In genomic region chr12:116692605-116693004, GRCh38 we compare ENCODE assay signal across 17 cellular contexts. TPM values are rescaled to one million over a fixed set of nuclear protein-coding genes. Genes with fewer than 3 reads are reported as not detected.
DNase-seq lines count a peak whose midpoint lies in the region; ATAC-seq and TF ChIP-seq lines count a peak whose summit lies in the region.
"Had no signal": no experiment of that assay in that cellular context is flagged by ENCODE, and none has a peak within 500 bp of the region (broad histone marks: within the 10 kb centered on the region; RNA-seq: fewer than 3 reads in every experiment).

No MANE protein-coding gene starts in this region.

- H3K4me3 Mint-ChIP-seq in natural killer cell treated with Interleukin-12 subunit alpha and Interleukin-12 subunit beta and Interleukin-15 and Interleukin-18, amount 100 ng/mL, for 72 hours: peak overlapping the region; percentile 30
- H3K4me3 Mint-ChIP-seq in natural killer cell: no peak overlapping the region
- H3K4me3 Mint-ChIP-seq: CD4-positive, alpha-beta memory T cell had no signal

- TF ChIP-seq CTCF in natural killer cell (IDR thresholded peaks at IDR 0.05) (no peak), VCaP (conservative IDR thresholded peaks at IDR 0.05) (no peak), right lobe of liver (IDR thresholded peaks at IDR 0.05) (no peak), WERI-Rb-1 (IDR thresholded peaks at IDR 0.05; ENCODE audit: low read depth, low read length) (no peak)

- H3K9me3 ChIP-seq in right lobe of liver: no peaks in the 10 kb centered on the region
- no peaks in the 10 kb centered on the region for H3K9me3 ChIP-seq in WERI-Rb-1 (ENCODE audit: severe bottlenecking)
- H3K9me3 ChIP-seq: A549 had no signal

- H3K27ac ChIP-seq in VCaP (peak overlapping the region; percentile 12; the same call in 1 of the 2 replicates), right lobe of liver (peak overlapping the region in 1 of 3 donors; percentile 45), WERI-Rb-1 (no peak overlapping the region)
- H3K27ac ChIP-seq: A549, GM23248, HL-60, RWPE1 had no signal

- peaks cover 0 to 14% (median 0%) of the 10 kb centered on the region in 4 donors for H3K4me1 ChIP-seq in right lobe of liver
- H3K4me1 ChIP-seq: A549 had no signal

- intact Hi-C loops in natural killer cell (cut with micrococcal nuclease): no loop called here
- intact Hi-C loops in right lobe of liver (cut with DNase I): no loop called here

- H3K4me3 ChIP-seq in right lobe of liver (peak overlapping the region; percentile 15 to 42 (median 25)), WERI-Rb-1 (ENCODE audit: low read depth, low read length) (no peak overlapping the region)
- H3K4me3 ChIP-seq: A549 had no signal

- H3K36me3 ChIP-seq in right lobe of liver (no peaks in the 10 kb centered on the region), WERI-Rb-1 (no peaks in the 10 kb centered on the region)

- DNase-seq in natural killer cell treated with Interleukin-12 subunit alpha and Interleukin-12 subunit beta and Interleukin-15 and Interleukin-18, amount 100 ng/mL, for 72 hours (ENCODE audit: low spot score): no peak
- no peak for DNase-seq in natural killer cell
- DNase-seq in right lobe of liver: no peak
- DNase-seq in HCEC 1CT: no peak
- DNase-seq in NCI-H748 treated with DMSO at 0.1 percent for 48 hours (lab: John Stamatoyannopoulos, UW): no peak
- no peak for DNase-seq in WERI-Rb-1
- DNase-seq: CD4-positive, alpha-beta memory T cell; DND-41; GF-D8; GM23248; KG1; NCI-H1930; OCI-M1 had no signal

- peaks cover 33 to 48% of the 10 kb centered on the region in 2 donors for H3K27me3 Mint-ChIP-seq in natural killer cell treated with Interleukin-12 subunit alpha and Interleukin-12 subunit beta and Interleukin-15 and Interleukin-18, amount 100 ng/mL, for 72 hours
- peaks cover 34 to 47% of the 10 kb centered on the region in 2 donors for H3K27me3 Mint-ChIP-seq in natural killer cell (ENCODE audit: low read depth in 2 of 2)

- H3K9me3 Mint-ChIP-seq in natural killer cell treated with Interleukin-12 subunit alpha and Interleukin-12 subunit beta and Interleukin-15 and Interleukin-18, amount 100 ng/mL, for 72 hours: no peaks in the 10 kb centered on the region
- no peaks in the 10 kb centered on the region for H3K9me3 Mint-ChIP-seq in natural killer cell

- TF ChIP-seq POLR2A in right lobe of liver (IDR thresholded peaks at IDR 0.05): no peak

- H3K4me1 Mint-ChIP-seq in natural killer cell treated with Interleukin-12 subunit alpha and Interleukin-12 subunit beta and Interleukin-15 and Interleukin-18, amount 100 ng/mL, for 72 hours (ENCODE audit: low read depth in 2 of 2): peaks cover 5 to 7% of the 10 kb centered on the region in 2 donors
- peaks cover 0 to 4% of the 10 kb centered on the region in 2 donors for H3K4me1 Mint-ChIP-seq in natural killer cell

- no peak overlapping the region for H3K27ac Mint-ChIP-seq in natural killer cell treated with Interleukin-12 subunit alpha and Interleukin-12 subunit beta and Interleukin-15 and Interleukin-18, amount 100 ng/mL, for 72 hours
- H3K27ac Mint-ChIP-seq in natural killer cell: no peak overlapping the region
- H3K27ac Mint-ChIP-seq: CD4-positive, alpha-beta memory T cell had no signal

- H3K27me3 ChIP-seq in right lobe of liver (no peaks in the 10 kb centered on the region), WERI-Rb-1 (ENCODE audit: insufficient read depth, low read depth, severe bottlenecking) (no peaks in the 10 kb centered on the region)

- ATAC-seq in natural killer cell treated with Interleukin-12 subunit alpha and Interleukin-12 subunit beta and Interleukin-15 and Interleukin-18, amount 100 ng/mL, for 72 hours: no peak
- ATAC-seq in natural killer cell (no peak), right lobe of liver (peak; percentile 39 to 63 (median 56))
- ATAC-seq: A549 had no signal

- no peaks in the 10 kb centered on the region for H3K36me3 Mint-ChIP-seq in natural killer cell treated with Interleukin-12 subunit alpha and Interleukin-12 subunit beta and Interleukin-15 and Interleukin-18, amount 100 ng/mL, for 72 hours
- H3K36me3 Mint-ChIP-seq in natural killer cell: no peaks in the 10 kb centered on the region
- H3K36me3 Mint-ChIP-seq: CD4-positive, alpha-beta memory T cell had no signal

- 19% methylated on average over 3 of the region's 3 CpGs for WGBS in right lobe of liver (ENCODE audit: insufficient coverage, low coverage, low lambda C conversion rate, missing lambda C conversion rate)

RNA-seq across cellular contexts. Expression of gene SPRING1, which starts 45.3 kb away (rescaled TPM):
- 10 to 100 TPM; 45.8 to 49.7 TPM for total RNA-seq in natural killer cell treated with Interleukin-12 subunit alpha and Interleukin-12 subunit beta and Interleukin-15 and Interleukin-18, amount 100 ng/mL, for 72 hours
- total RNA-seq in natural killer cell (10 to 100 TPM; 24.4 to 37.2 (median 30.4) TPM), right lobe of liver (10 to 100 TPM in 4 of 6 experiments, 1 to 10 TPM in 2; 4.9 to 18.7 (median 12.0) TPM)

RNA-seq across cellular contexts. Expression of gene RNFT2, which starts 45.5 kb away (rescaled TPM):
- 10 to 100 TPM; 17.2 to 18.3 TPM for total RNA-seq in natural killer cell treated with Interleukin-12 subunit alpha and Interleukin-12 subunit beta and Interleukin-15 and Interleukin-18, amount 100 ng/mL, for 72 hours
- total RNA-seq in natural killer cell (1 to 10 TPM; 4.0 to 6.9 (median 5.3) TPM), right lobe of liver (1 to 10 TPM in 2 of 6 experiments, under 1 TPM in 4; 0.09 to 2.1 (median 0.75) TPM)

Comparison
In these comparisons a context has a peak if more than half of its experiments do, and no peak if none do; other contexts are left out.
1. ATAC-seq: peak in right lobe of liver (4 of 4); none in natural killer cell treated with Interleukin-12 subunit alpha and Interleukin-12 subunit beta and Interleukin-15 and Interleukin-18, amount 100 ng/mL, for 72 hours (0 of 2) and natural killer cell (0 of 3).